In the genomic region with DNA sequence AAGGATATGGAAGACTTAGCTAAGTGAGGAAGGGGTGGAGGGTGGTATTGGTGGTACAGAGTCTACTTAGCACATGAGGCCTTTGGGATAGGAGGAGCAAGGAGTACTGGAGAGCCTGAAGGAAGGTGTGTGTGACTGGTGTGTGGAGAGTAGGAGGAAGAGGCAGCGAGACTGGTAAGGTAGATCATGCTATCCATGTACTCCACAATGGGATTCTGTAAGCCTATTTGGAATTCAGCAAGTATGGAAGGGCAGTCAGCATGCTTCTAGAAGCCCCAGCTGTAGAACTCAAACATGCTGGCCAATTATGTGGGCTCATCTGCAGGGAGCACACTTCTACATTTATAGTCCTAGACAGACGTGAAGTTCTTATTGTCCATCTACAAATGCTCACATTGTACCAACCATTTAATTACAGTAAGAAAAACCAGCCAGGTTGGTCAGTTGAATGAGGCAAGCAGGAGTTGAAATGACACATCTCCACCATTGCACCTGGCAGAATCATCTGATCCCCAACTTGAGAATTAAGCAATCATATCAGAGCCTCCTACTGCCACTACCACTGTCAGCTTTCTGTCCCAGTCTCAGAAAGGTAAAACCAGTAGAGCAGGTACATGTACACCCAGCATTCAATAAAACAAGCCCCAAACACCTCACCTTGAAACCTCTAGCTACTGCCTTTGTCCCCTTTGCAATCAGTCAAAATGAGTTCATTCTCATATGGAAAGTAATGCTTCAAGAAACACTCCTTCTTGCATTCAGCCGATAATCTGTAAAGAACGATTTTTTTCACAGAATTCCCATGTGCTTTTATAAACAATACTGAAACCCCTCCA, we compare ENCODE assay signal across 1 cellular context.
TF ChIP-seq lines count a peak whose summit lies in the region.

No MANE protein-coding gene starts in this region.

TF ChIP-seq in HepG2, 621 proteins besides CTCF, POLR2A, EP300 and RAD21 (continued from another document):
- TF ChIP-seq, protein P1, sequence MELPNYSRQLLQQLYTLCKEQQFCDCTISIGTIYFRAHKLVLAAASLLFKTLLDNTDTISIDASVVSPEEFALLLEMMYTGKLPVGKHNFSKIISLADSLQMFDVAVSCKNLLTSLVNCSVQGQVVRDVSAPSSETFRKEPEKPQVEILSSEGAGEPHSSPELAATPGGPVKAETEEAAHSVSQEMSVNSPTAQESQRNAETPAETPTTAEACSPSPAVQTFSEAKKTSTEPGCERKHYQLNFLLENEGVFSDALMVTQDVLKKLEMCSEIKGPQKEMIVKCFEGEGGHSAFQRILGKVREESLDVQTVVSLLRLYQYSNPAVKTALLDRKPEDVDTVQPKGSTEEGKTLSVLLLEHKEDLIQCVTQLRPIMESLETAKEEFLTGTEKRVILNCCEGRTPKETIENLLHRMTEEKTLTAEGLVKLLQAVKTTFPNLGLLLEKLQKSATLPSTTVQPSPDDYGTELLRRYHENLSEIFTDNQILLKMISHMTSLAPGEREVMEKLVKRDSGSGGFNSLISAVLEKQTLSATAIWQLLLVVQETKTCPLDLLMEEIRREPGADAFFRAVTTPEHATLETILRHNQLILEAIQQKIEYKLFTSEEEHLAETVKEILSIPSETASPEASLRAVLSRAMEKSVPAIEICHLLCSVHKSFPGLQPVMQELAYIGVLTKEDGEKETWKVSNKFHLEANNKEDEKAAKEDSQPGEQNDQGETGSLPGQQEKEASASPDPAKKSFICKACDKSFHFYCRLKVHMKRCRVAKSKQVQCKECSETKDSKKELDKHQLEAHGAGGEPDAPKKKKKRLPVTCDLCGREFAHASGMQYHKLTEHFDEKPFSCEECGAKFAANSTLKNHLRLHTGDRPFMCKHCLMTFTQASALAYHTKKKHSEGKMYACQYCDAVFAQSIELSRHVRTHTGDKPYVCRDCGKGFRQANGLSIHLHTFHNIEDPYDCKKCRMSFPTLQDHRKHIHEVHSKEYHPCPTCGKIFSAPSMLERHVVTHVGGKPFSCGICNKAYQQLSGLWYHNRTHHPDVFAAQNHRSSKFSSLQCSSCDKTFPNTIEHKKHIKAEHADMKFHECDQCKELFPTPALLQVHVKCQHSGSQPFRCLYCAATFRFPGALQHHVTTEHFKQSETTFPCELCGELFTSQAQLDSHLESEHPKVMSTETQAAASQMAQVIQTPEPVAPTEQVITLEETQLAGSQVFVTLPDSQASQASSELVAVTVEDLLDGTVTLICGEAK (IDR thresholded peaks at IDR 0.05) = no peak
- TF ChIP-seq, protein P1 (CRISPR knock-in tag; IDR thresholded peaks at IDR 0.05) = no peak
- peak; percentile 69 for TF ChIP-seq POLR2G (IDR thresholded peaks at IDR 0.05; ENCODE audit: low read depth, low read length)
- TF ChIP-seq CEBPG (CRISPR knock-in tag; IDR thresholded peaks at IDR 0.05) = peak; percentile 31; the same call in 1 of the 2 replicates
- no peak for TF ChIP-seq CC2D1A (CRISPR knock-in tag; IDR thresholded peaks at IDR 0.05)
- TF ChIP-seq, protein P2, sequence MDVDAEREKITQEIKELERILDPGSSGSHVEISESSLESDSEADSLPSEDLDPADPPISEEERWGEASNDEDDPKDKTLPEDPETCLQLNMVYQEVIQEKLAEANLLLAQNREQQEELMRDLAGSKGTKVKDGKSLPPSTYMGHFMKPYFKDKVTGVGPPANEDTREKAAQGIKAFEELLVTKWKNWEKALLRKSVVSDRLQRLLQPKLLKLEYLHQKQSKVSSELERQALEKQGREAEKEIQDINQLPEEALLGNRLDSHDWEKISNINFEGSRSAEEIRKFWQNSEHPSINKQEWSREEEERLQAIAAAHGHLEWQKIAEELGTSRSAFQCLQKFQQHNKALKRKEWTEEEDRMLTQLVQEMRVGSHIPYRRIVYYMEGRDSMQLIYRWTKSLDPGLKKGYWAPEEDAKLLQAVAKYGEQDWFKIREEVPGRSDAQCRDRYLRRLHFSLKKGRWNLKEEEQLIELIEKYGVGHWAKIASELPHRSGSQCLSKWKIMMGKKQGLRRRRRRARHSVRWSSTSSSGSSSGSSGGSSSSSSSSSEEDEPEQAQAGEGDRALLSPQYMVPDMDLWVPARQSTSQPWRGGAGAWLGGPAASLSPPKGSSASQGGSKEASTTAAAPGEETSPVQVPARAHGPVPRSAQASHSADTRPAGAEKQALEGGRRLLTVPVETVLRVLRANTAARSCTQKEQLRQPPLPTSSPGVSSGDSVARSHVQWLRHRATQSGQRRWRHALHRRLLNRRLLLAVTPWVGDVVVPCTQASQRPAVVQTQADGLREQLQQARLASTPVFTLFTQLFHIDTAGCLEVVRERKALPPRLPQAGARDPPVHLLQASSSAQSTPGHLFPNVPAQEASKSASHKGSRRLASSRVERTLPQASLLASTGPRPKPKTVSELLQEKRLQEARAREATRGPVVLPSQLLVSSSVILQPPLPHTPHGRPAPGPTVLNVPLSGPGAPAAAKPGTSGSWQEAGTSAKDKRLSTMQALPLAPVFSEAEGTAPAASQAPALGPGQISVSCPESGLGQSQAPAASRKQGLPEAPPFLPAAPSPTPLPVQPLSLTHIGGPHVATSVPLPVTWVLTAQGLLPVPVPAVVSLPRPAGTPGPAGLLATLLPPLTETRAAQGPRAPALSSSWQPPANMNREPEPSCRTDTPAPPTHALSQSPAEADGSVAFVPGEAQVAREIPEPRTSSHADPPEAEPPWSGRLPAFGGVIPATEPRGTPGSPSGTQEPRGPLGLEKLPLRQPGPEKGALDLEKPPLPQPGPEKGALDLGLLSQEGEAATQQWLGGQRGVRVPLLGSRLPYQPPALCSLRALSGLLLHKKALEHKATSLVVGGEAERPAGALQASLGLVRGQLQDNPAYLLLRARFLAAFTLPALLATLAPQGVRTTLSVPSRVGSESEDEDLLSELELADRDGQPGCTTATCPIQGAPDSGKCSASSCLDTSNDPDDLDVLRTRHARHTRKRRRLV (CRISPR knock-in tag; IDR thresholded peaks at IDR 0.05) = no peak
- TF ChIP-seq POLR2AphosphoS2 (IDR thresholded peaks at IDR 0.05; ENCODE audit: low read depth, low read length) = 0 out of 2 replicates have a peak, but pooled peaks have one; percentile 54
- peak; percentile 44; the same call in 1 of the 2 replicates for TF ChIP-seq KDM2A (CRISPR knock-in tag; IDR thresholded peaks at IDR 0.05; ENCODE audit: borderline replicate concordance, low read depth)
